In genomic region chr4:163681208-163681821, GRCh38 we compare ENCODE assay signal across 8 cellular contexts.
DNase-seq lines count a peak whose midpoint lies in the region; ATAC-seq and TF ChIP-seq lines count a peak whose summit lies in the region.

No MANE protein-coding gene starts in this region.

- no peaks in the 10 kb centered on the region for H3K9me3 Mint-ChIP-seq in T-cell

- no peak for TF ChIP-seq POLR2A in heart left ventricle (IDR thresholded peaks at IDR 0.05)

- peaks cover 1 to 5% (median 5%) of the 10 kb centered on the region in 3 donors for H3K4me1 Mint-ChIP-seq in T-cell

- no peak overlapping the region for H3K4me3 ChIP-seq in heart left ventricle
- H3K4me3 ChIP-seq in upper lobe of right lung, result no peak overlapping the region

- no peaks in the 10 kb centered on the region for H3K27me3 ChIP-seq in heart left ventricle
- H3K27me3 ChIP-seq in upper lobe of right lung, result no peaks in the 10 kb centered on the region

- H3K36me3 Mint-ChIP-seq in T-cell, result no peaks in the 10 kb centered on the region

- DNase-seq in heart left ventricle (no peak), left cardiac atrium (no peak), T-cell (peak in 11 of 34 experiments; percentile 0 to 51 (median 23)), iPS DF 4.7 (ENCODE audit: extremely low read depth, low spot score) (peak; percentile 38), upper lobe of right lung (no peak), C1 segment of cervical spinal cord (lab: John Stamatoyannopoulos, UW) (no peak)

- H3K9me3 ChIP-seq in heart left ventricle (no peaks in the 10 kb centered on the region), upper lobe of right lung (no peaks in the 10 kb centered on the region)

- WGBS in heart left ventricle, 4 donors, result 13 to 24% (median 14%) methylated on average over 2 of the region's 2 CpGs

- TF ChIP-seq CTCF in heart left ventricle (IDR thresholded peaks at IDR 0.05) (peak; percentile 23 to 66 (median 48)), upper lobe of right lung (IDR thresholded peaks at IDR 0.05) (peak; percentile 73)

- POLR2A ChIA-PET in T-cell (lab: Charles Lee), result interaction anchor here in 1 of 2 donors (0.9 kb wide), 1 partner anchor 8 kb away, joined by 4 read pairs; no protein-coding TSS in a partner anchor

- ATAC-seq in heart left ventricle, result no peak
- ATAC-seq in left cardiac atrium, result no peak
- ATAC-seq in GM21367 (IDR thresholded peaks at IDR 0.05; ENCODE audit: unreplicated experiment), result peak; percentile 84
- ATAC-seq in HG03571 (IDR thresholded peaks at IDR 0.05; ENCODE audit: unreplicated experiment), result peak; percentile 75
- ATAC-seq in T-cell (replicated peaks in 1 of 4), result peak in 3 of 4 experiments; percentile 40 to 77 (median 49)
- ATAC-seq in upper lobe of right lung, result peak; percentile 89

- no peaks in the 10 kb centered on the region for H3K36me3 ChIP-seq in heart left ventricle
- no peaks in the 10 kb centered on the region for H3K36me3 ChIP-seq in upper lobe of right lung

- no peak overlapping the region for H3K4me3 Mint-ChIP-seq in T-cell

- intact Hi-C loops in heart left ventricle (cut with DNase I), result loop anchor here in 6 of 10 donors (2.0 to 5.0 kb wide), 5 partner anchors 124 to 199 kb away; no protein-coding TSS in a partner anchor
- intact Hi-C loops in left cardiac atrium (cut with DNase I), result loop anchor here in 1 of 2 donors (5.0 kb wide), 1 partner anchor 129 kb away; no protein-coding TSS in a partner anchor
- intact Hi-C loops in upper lobe of right lung (cut with DNase I), result no loop called here

- CTCF ChIA-PET in T-cell (lab: Charles Lee), result interaction anchor here (0.6 to 6.0 kb wide), 13 partner anchors 9 to 1157 kb away, joined by 3 to 78 read pairs (median 4); no protein-coding TSS in a partner anchor

- H3K27ac Mint-ChIP-seq in T-cell, result no peak overlapping the region

- H3K27ac ChIP-seq in heart left ventricle (no peak overlapping the region), upper lobe of right lung (no peak overlapping the region)

- H3K4me1 ChIP-seq in heart left ventricle, result no peaks in the 10 kb centered on the region
- H3K4me1 ChIP-seq in upper lobe of right lung, result no peaks in the 10 kb centered on the region

- peaks cover 0 to 3% of the 10 kb centered on the region in 2 donors for H3K27me3 Mint-ChIP-seq in T-cell

Comparison
In these comparisons a context has a peak if more than half of its experiments do, and no peak if none do; other contexts are left out.
1. ATAC-seq: peak in GM21367 (single experiment), HG03571 (single experiment), T-cell (3 of 4) and upper lobe of right lung (single experiment); none in heart left ventricle (0 of 4) and left cardiac atrium (0 of 2).